ENCODE assay signal across 10 cellular contexts in the genomic region with DNA sequence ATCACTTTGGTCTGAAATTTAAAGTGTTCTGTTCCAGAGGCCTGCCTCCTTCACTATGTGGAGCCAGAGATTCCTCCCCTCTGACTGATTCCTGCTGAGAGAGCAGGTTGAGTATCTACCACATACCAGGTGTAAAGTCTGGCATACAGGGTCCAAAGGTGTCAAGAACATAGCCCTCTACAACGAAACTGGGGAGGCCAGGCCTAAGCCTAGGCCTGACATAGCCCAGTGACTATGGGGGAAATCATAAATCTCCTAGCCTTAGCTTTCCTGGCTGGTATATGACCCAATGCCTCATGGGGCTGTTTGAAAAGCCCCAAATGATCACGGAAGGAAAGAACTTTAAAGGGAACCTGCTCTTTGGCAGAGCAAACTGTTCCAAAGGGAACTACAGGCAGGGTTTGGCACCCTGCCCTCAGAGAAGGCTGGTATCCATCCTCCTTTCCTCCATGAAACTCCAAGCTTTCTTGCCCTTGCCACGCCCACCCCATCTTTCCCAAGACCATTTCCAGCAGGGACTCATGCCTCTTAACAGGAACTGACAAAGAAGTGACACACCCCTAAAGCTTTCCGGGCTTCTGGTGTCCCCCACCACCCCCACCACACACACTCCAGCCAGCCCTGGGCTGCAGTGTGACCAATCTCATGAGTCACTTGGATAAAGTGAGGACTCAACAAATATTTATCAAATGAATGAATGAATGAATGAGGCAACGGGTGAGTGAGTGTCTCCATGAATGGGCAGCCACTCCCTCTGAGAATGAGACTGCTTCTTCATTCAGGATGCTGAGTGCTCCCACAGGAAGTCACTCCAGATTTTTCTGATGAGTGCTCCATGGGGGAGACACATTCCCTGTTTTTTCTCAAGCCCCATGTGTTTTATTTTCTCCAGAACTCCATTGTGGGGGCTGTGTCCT.
A peak's percentile ranks its signal among the peaks of the same experiment; 100 is the strongest.
DNase-seq lines count a peak whose midpoint lies in the region; ATAC-seq and TF ChIP-seq lines count a peak whose summit lies in the region.
"Had no signal": no experiment of that assay in that cellular context is flagged by ENCODE, and none has a peak within 500 bp of the region (broad histone marks: within the 10 kb centered on the region; RNA-seq: fewer than 3 reads in every experiment).

No MANE protein-coding gene starts in this region.

- H3K4me1 ChIP-seq in colonic mucosa (peaks cover 21% of the 10 kb centered on the region), mesenchymal stem cell (ENCODE audit: control insufficient read depth, insufficient read depth, low read depth, low read length) (peaks cover 26% of the 10 kb centered on the region), uterus (no peaks in the 10 kb centered on the region)

- WGBS in mesenchymal stem cell, result 3% methylated on average over 4 of the region's 5 CpGs

- H2BK120ac ChIP-seq in mesenchymal stem cell (ENCODE audit: low read depth, low read length), result peak overlapping the region; percentile 85

- intact Hi-C loops in colonic mucosa (cut with DNase I) (loop anchor here (2.0 kb wide), 1 partner anchor 51 kb away; no protein-coding TSS in a partner anchor), uterus (cut with DNase I; ENCODE audit: low total_unique reads) (no loop called here)

- H3K14ac ChIP-seq in mesenchymal stem cell (ENCODE audit: low read length in 2 of 2), result no peak overlapping the region

- peak; percentile 22 for DNase-seq in activated effector memory CD4-positive, alpha-beta T cell treated with anti-CD3 and anti-CD28 coated beads, Interleukin-2, amount 50 U/mL, for 16 hours
- no peak for DNase-seq in activated effector memory CD4-positive, alpha-beta T cell treated with Interleukin-2 at 50 U/mL for 16 hours
- DNase-seq in colonic mucosa, result peak; percentile 84
- DNase-seq in mesenchymal stem cell, result peak; percentile 99
- DNase-seq in uterus, result peak; percentile 48 to 60
- DNase-seq in activated CD4-positive, CD25-positive, alpha-beta regulatory T cell (lab: John Stamatoyannopoulos, UW), result no peak
- DNase-seq in NCI-H146 treated with DMSO at 0.1 percent for 48 hours (lab: John Stamatoyannopoulos, UW; ENCODE audit: unreplicated experiment), result no peak
- DNase-seq: BE2C, NCI-H1048 had no signal

- peak overlapping the region; percentile 87 for H4K91ac ChIP-seq in mesenchymal stem cell (ENCODE audit: low read length)

- peak overlapping the region; percentile 78 to 92 for H2BK12ac ChIP-seq in mesenchymal stem cell (ENCODE audit: low read length in 2 of 2)

- peak overlapping the region; percentile 81 for H2AK5ac ChIP-seq in mesenchymal stem cell (ENCODE audit: low read length, severe bottlenecking)

- H2AFZ ChIP-seq in mesenchymal stem cell (ENCODE audit: low read depth, low read length), result no peak overlapping the region

- H3K18ac ChIP-seq in mesenchymal stem cell (ENCODE audit: low read depth in 1 of 2, low read length in 2 of 2), result peak overlapping the region; percentile 74 to 90

- H3K36me3 ChIP-seq in colonic mucosa, result no peaks in the 10 kb centered on the region
- no peaks in the 10 kb centered on the region for H3K36me3 ChIP-seq in mesenchymal stem cell (ENCODE audit: control insufficient read depth in 1 of 2, insufficient read depth in 2 of 2, low read depth in 1 of 2, low read length in 2 of 2)
- H3K36me3 ChIP-seq in uterus, result no peaks in the 10 kb centered on the region
- H3K36me3 ChIP-seq: BE2C had no signal

- no peaks in the 10 kb centered on the region for H3K9me3 ChIP-seq in colonic mucosa
- no peaks in the 10 kb centered on the region for H3K9me3 ChIP-seq in mesenchymal stem cell (ENCODE audit: control insufficient read depth, low read length)
- no peaks in the 10 kb centered on the region for H3K9me3 ChIP-seq in uterus
- H3K9me3 ChIP-seq: BE2C had no signal

- H3K27me3 ChIP-seq in colonic mucosa (no peaks in the 10 kb centered on the region), mesenchymal stem cell (ENCODE audit: control insufficient read depth in 1 of 2, insufficient read depth in 1 of 2, low read length in 2 of 2) (no peaks in the 10 kb centered on the region), uterus (no peaks in the 10 kb centered on the region)
- H3K27me3 ChIP-seq: BE2C had no signal

- H3K23ac ChIP-seq in mesenchymal stem cell (ENCODE audit: low read length in 2 of 2), result peak overlapping the region in 1 of 2 experiments; percentile 19

- H3K27ac ChIP-seq in colonic mucosa (peak overlapping the region; percentile 80), mesenchymal stem cell (ENCODE audit: low read length, poor library complexity, severe bottlenecking) (peak overlapping the region; percentile 34), uterus (peak overlapping the region; percentile 19 to 57)

- H2BK15ac ChIP-seq in mesenchymal stem cell (ENCODE audit: low read depth, poor library complexity, severe bottlenecking), result no peak overlapping the region

- H3K4me3 ChIP-seq in colonic mucosa, result no peak overlapping the region
- H3K4me3 ChIP-seq in mesenchymal stem cell (ENCODE audit: insufficient read depth in 1 of 2, low read depth in 1 of 2, low read length in 2 of 2), result no peak overlapping the region
- no peak overlapping the region for H3K4me3 ChIP-seq in uterus

- no peak for ATAC-seq in GM18498 (IDR thresholded peaks at IDR 0.05; ENCODE audit: unreplicated experiment)

- peak overlapping the region; percentile 12 for H2BK5ac ChIP-seq in mesenchymal stem cell (ENCODE audit: low read depth, low read length, poor library complexity, severe bottlenecking)

- H3K4me2 ChIP-seq in mesenchymal stem cell (ENCODE audit: low read length, poor library complexity, severe bottlenecking), result no peak overlapping the region

- H3K9ac ChIP-seq in colonic mucosa (ENCODE audit: low read depth in 2 of 2, low read length in 2 of 2), result peak overlapping the region in 1 of 2 donors; percentile 43
- H3K9ac ChIP-seq in mesenchymal stem cell (ENCODE audit: low read length), result peak overlapping the region; percentile 84

- TF ChIP-seq POLR2A in uterus (IDR thresholded peaks at IDR 0.05), result no peak

- peak overlapping the region; percentile 85 for H4K8ac ChIP-seq in mesenchymal stem cell (ENCODE audit: low read length)

- peak overlapping the region; percentile 66 to 88 for H3K4ac ChIP-seq in mesenchymal stem cell (ENCODE audit: low read depth in 1 of 2, low read length in 2 of 2)

- no peak for TF ChIP-seq CTCF in colonic mucosa (IDR thresholded peaks at IDR 0.05)
- TF ChIP-seq CTCF in uterus (IDR thresholded peaks at IDR 0.05), result no peak

- peaks cover 7% of the 10 kb centered on the region for H3K79me1 ChIP-seq in mesenchymal stem cell (replicated peaks; ENCODE audit: low read length, poor library complexity, severe bottlenecking)

Comparison
In these comparisons a context has a peak if more than half of its experiments do, and no peak if none do; other contexts are left out.
1. DNase-seq: peak in activated effector memory CD4-positive, alpha-beta T cell treated with anti-CD3 and anti-CD28 coated beads, Interleukin-2, amount 50 U/mL, for 16 hours (single experiment), colonic mucosa (single experiment), mesenchymal stem cell (single experiment) and uterus (2 of 2); none in activated effector memory CD4-positive, alpha-beta T cell treated with Interleukin-2 at 50 U/mL for 16 hours (single experiment), activated CD4-positive, CD25-positive, alpha-beta regulatory T cell (0 of 4) and NCI-H146 treated with DMSO at 0.1 percent for 48 hours (single experiment).
2. Peak in every context shown above with its lines, with median percentiles within 50 percentile points of each other: H3K27ac ChIP-seq.